1 cellular context compared by ENCODE assay signal in genomic region chr17:2545393-2545792, GRCh38.
TF ChIP-seq lines count a peak whose summit lies in the region.

No MANE protein-coding gene starts in this region.

TF ChIP-seq in GM23338, 12 proteins besides CTCF, POLR2A, EP300 and RAD21:
- TF ChIP-seq, protein P1, sequence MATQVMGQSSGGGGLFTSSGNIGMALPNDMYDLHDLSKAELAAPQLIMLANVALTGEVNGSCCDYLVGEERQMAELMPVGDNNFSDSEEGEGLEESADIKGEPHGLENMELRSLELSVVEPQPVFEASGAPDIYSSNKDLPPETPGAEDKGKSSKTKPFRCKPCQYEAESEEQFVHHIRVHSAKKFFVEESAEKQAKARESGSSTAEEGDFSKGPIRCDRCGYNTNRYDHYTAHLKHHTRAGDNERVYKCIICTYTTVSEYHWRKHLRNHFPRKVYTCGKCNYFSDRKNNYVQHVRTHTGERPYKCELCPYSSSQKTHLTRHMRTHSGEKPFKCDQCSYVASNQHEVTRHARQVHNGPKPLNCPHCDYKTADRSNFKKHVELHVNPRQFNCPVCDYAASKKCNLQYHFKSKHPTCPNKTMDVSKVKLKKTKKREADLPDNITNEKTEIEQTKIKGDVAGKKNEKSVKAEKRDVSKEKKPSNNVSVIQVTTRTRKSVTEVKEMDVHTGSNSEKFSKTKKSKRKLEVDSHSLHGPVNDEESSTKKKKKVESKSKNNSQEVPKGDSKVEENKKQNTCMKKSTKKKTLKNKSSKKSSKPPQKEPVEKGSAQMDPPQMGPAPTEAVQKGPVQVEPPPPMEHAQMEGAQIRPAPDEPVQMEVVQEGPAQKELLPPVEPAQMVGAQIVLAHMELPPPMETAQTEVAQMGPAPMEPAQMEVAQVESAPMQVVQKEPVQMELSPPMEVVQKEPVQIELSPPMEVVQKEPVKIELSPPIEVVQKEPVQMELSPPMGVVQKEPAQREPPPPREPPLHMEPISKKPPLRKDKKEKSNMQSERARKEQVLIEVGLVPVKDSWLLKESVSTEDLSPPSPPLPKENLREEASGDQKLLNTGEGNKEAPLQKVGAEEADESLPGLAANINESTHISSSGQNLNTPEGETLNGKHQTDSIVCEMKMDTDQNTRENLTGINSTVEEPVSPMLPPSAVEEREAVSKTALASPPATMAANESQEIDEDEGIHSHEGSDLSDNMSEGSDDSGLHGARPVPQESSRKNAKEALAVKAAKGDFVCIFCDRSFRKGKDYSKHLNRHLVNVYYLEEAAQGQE (IDR thresholded peaks at IDR 0.05; ENCODE audit: unreplicated experiment), result no peak
- no peak for TF ChIP-seq CREB1 (CRISPR knock-in tag; IDR thresholded peaks at IDR 0.05; ENCODE audit: low read depth)
TF ChIP-seq in GM23338: peak in this region for 0.
